ENCODE assay signal across 8 cellular contexts in the genomic region with DNA sequence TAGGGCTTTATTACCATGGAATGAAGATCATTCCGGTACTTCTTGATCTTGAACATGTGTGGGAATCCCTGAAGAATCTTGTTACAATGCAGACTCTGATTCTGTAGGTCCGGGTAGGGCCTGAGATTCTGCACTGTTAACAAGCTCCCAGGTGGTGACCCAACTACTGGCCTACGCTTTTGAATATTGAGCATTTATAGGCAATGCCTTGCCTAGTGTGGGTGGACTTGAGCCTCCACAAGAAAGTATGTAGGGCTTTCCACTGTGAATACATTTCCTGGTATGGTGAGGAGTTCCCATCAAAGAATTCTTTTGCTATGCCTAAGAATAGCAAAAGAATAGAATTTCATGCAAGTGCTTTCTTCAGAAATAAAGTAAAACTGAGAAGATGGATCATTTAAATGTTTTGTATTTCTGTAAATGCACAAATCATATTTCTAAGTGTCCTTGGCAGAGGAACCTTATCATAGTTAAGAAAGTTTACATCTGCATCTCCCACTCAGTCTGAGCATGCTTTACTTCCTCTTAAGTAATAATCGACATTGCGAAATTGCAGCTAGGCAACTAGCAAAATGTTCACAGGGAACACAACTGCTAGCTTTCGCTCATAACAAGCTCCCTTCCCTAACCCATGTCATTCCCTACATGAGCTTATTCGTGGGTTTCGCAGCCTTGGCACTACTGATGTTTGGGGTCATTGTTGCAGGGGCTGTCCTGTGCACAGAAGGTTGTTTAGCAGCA.
DNase-seq lines count a peak whose midpoint lies in the region; ATAC-seq and TF ChIP-seq lines count a peak whose summit lies in the region.

No MANE protein-coding gene starts in this region.

- no peak overlapping the region for H3K4me3 Mint-ChIP-seq in endodermal cell

- H3K9me3 ChIP-seq in RWPE2 (ENCODE audit: severe bottlenecking) (no peaks in the 10 kb centered on the region), endodermal cell (ENCODE audit: control insufficient read depth, low read length) (no peaks in the 10 kb centered on the region)

- no peaks in the 10 kb centered on the region for H3K27me3 Mint-ChIP-seq in endodermal cell (ENCODE audit: insufficient read depth)

- no peaks in the 10 kb centered on the region for H3K27me3 ChIP-seq in RWPE2 (ENCODE audit: insufficient read depth, poor library complexity, severe bottlenecking)
- no peaks in the 10 kb centered on the region for H3K27me3 ChIP-seq in endodermal cell (ENCODE audit: control insufficient read depth, insufficient read depth, low read length, poor library complexity, severe bottlenecking)

- no peaks in the 10 kb centered on the region for H3K9me3 Mint-ChIP-seq in endodermal cell

- no peaks in the 10 kb centered on the region for H3K36me3 ChIP-seq in RWPE2 (ENCODE audit: low read depth)
- H3K36me3 ChIP-seq in endodermal cell (ENCODE audit: control insufficient read depth, insufficient read depth, low read length): no peaks in the 10 kb centered on the region

- no peak overlapping the region for H3K9ac ChIP-seq in endodermal cell (ENCODE audit: extremely low read depth, low read length, poor library complexity, severe bottlenecking)

- no peak overlapping the region for H3K27ac Mint-ChIP-seq in endodermal cell

- H3K27ac ChIP-seq in RWPE2 (ENCODE audit: poor library complexity, severe bottlenecking) (peak overlapping the region; percentile 96), coronary artery (peak overlapping the region in 1 of 2 donors; percentile 56), endodermal cell (ENCODE audit: low read depth, low read length) (no peak overlapping the region)

- no peak for TF ChIP-seq CTCF in RWPE2 (IDR thresholded peaks at IDR 0.05; ENCODE audit: poor library complexity, severe bottlenecking)
- TF ChIP-seq CTCF in fibroblast of pulmonary artery (IDR thresholded peaks at IDR 0.05; ENCODE audit: low read length, missing control alignments): no peak
- no peak for TF ChIP-seq CTCF in retinal pigment epithelial cell (conservative IDR thresholded peaks at IDR 0.05; ENCODE audit: low read depth, low read length)
- no peak for TF ChIP-seq CTCF in coronary artery (IDR thresholded peaks at IDR 0.05)
- TF ChIP-seq CTCF in endodermal cell (conservative IDR thresholded peaks at IDR 0.05): no peak

- no peaks in the 10 kb centered on the region for H3K36me3 Mint-ChIP-seq in endodermal cell (ENCODE audit: low read depth)

- DNase-seq in GM04503 (ENCODE audit: low read depth) (peak; percentile 87), RWPE2 (ENCODE audit: low spot score) (no peak), fibroblast of pulmonary artery (ENCODE audit: low read depth) (peak; percentile 99), retinal pigment epithelial cell (ENCODE audit: low read depth) (peak; percentile 61), nucleus accumbens (lab: John Stamatoyannopoulos, UW) (no peak), coronary artery (ENCODE audit: low spot score) (no peak), NCI-H2227 (lab: John Stamatoyannopoulos, UW; ENCODE audit: unreplicated experiment) (no peak), endodermal cell (no peak)

- peak; percentile 69 for ATAC-seq in RWPE2 (ENCODE audit: low read depth)

- WGBS in endodermal cell (ENCODE audit: insufficient coverage in 1 of 2, insufficient read length in 1 of 2), 2 experiments: 90 to 96% methylated on average over 6 to 8 of the region's 8 CpGs

- H3K4me3 ChIP-seq in RWPE2 (ENCODE audit: severe bottlenecking) (no peak overlapping the region), fibroblast of pulmonary artery (replicated peaks; ENCODE audit: low read depth, low read length) (no peak overlapping the region), retinal pigment epithelial cell (ENCODE audit: low read length) (no peak overlapping the region), coronary artery (no peak overlapping the region), endodermal cell (ENCODE audit: low read length) (no peak overlapping the region)

- no peaks in the 10 kb centered on the region for H3K4me1 Mint-ChIP-seq in endodermal cell

- H3K4me1 ChIP-seq in RWPE2 (ENCODE audit: insufficient read depth, poor library complexity, severe bottlenecking): peaks cover 42% of the 10 kb centered on the region
- H3K4me1 ChIP-seq in endodermal cell (ENCODE audit: control insufficient read depth, insufficient read depth, low read length): no peaks in the 10 kb centered on the region

Comparison
In these comparisons a context has a peak if more than half of its experiments do, and no peak if none do; other contexts are left out.
1. DNase-seq: peak in GM04503 (single experiment), fibroblast of pulmonary artery (single experiment) and retinal pigment epithelial cell (single experiment); none in RWPE2 (single experiment), nucleus accumbens (0 of 56), coronary artery (single experiment), NCI-H2227 (single experiment) and endodermal cell (single experiment).